35 cellular contexts compared by ENCODE assay signal in genomic region chr6:143079325-143079640, GRCh38.
"Had no signal": no experiment of that assay in that cellular context is flagged by ENCODE, and none has a peak within 500 bp of the region (broad histone marks: within the 10 kb centered on the region; RNA-seq: fewer than 3 reads in every experiment).

No MANE protein-coding gene starts in this region.

- H3K27ac ChIP-seq: ascending aorta, breast epithelium, cardiac muscle cell, colonic mucosa, epithelial cell of prostate, esophagus squamous epithelium, gastroesophageal sphincter, WERI-Rb-1 had no signal

- H3K9me3 ChIP-seq: colonic mucosa had no signal

- H3K4me3 ChIP-seq: ascending aorta, breast epithelium, cardiac muscle cell, colonic mucosa, esophagus squamous epithelium, gastroesophageal sphincter had no signal

- H3K27ac Mint-ChIP-seq: activated CD4-positive, alpha-beta memory T cell treated with anti-CD3 and anti-CD28 coated beads for 36 hours; activated CD4-positive, alpha-beta T cell treated with anti-CD3 and anti-CD28 coated beads for 36 hours; activated CD4-positive, alpha-beta T cell treated with anti-CD3 and anti-CD28 coated beads, Interleukin-2, amount 10 ng/mL, durations not matched to agents 24 days and 14 days; activated CD8-positive, alpha-beta memory T cell treated with anti-CD3 and anti-CD28 coated beads, Interleukin-2, amount 10 ng/mL, durations not matched to agents 7 days and 5 days; activated CD8-positive, alpha-beta T cell treated with anti-CD3 and anti-CD28 coated beads, Interleukin-2, amount 10 ng/mL, durations not matched to agents 7 days and 5 days; activated naive CD4-positive, alpha-beta T cell treated with anti-CD3 and anti-CD28 coated beads, Interleukin-2, amount 10 ng/mL, durations not matched to agents 7 days and 5 days; activated naive CD4-positive, alpha-beta T cell treated with anti-CD3 and anti-CD28 coated beads, Interleukin-2, amount 50 U/mL, for 72 hours; activated naive CD8-positive, alpha-beta T cell treated with anti-CD3 and anti-CD28 coated beads, Interleukin-2, amount 10 ng/mL, durations not matched to agents 7 days and 5 days; activated T-cell treated with anti-CD3 and anti-CD28 coated beads, Interleukin-2, amount 50 U/mL, for 72 hours; brain; T-helper 17 cell; T-helper 2 cell treated with Interferon-gamma antibody and Interleukin-4, amounts not matched to agents 5 μg/mL and 100 μg/mL, for 36 hours had no signal

- ATAC-seq: activated CD4-positive, alpha-beta T cell treated with anti-CD3 and anti-CD28 coated beads for 36 hours; activated CD8-positive, alpha-beta memory T cell treated with anti-CD3 and anti-CD28 coated beads, Interleukin-2, amount 10 ng/mL, durations not matched to agents 7 days and 5 days; activated CD8-positive, alpha-beta T cell treated with anti-CD3 and anti-CD28 coated beads, Interleukin-2, amount 10 ng/mL, durations not matched to agents 7 days and 5 days; activated T-cell treated with anti-CD3 and anti-CD28 coated beads, Interleukin-2, amount 50 U/mL, for 72 hours; gastroesophageal sphincter; T-helper 17 cell had no signal

- H3K27me3 ChIP-seq: ascending aorta, breast epithelium, cardiac muscle cell, colonic mucosa, esophagus squamous epithelium, gastroesophageal sphincter had no signal

- H3K4me3 Mint-ChIP-seq: activated CD4-positive, alpha-beta memory T cell treated with anti-CD3 and anti-CD28 coated beads for 36 hours; activated CD4-positive, alpha-beta T cell treated with anti-CD3 and anti-CD28 coated beads for 36 hours; activated CD4-positive, alpha-beta T cell treated with anti-CD3 and anti-CD28 coated beads, Interleukin-2, amount 10 ng/mL, durations not matched to agents 24 days and 14 days; activated CD8-positive, alpha-beta memory T cell treated with anti-CD3 and anti-CD28 coated beads, Interleukin-2, amount 10 ng/mL, durations not matched to agents 7 days and 5 days; activated CD8-positive, alpha-beta T cell treated with anti-CD3 and anti-CD28 coated beads, Interleukin-2, amount 10 ng/mL, durations not matched to agents 7 days and 5 days; activated naive CD4-positive, alpha-beta T cell treated with anti-CD3 and anti-CD28 coated beads, Interleukin-2, amount 10 ng/mL, durations not matched to agents 7 days and 5 days; activated naive CD8-positive, alpha-beta T cell treated with anti-CD3 and anti-CD28 coated beads, Interleukin-2, amount 10 ng/mL, durations not matched to agents 7 days and 5 days; activated T-cell treated with anti-CD3 and anti-CD28 coated beads, Interleukin-2, amount 50 U/mL, for 72 hours; brain; T-helper 17 cell; T-helper 2 cell treated with Interferon-gamma antibody and Interleukin-4, amounts not matched to agents 5 μg/mL and 100 μg/mL, for 36 hours had no signal

- H3K36me3 ChIP-seq: breast epithelium, cardiac muscle cell, colonic mucosa, esophagus squamous epithelium, gastroesophageal sphincter, WERI-Rb-1 had no signal

- H3K4me1 Mint-ChIP-seq: activated CD4-positive, alpha-beta T cell treated with anti-CD3 and anti-CD28 coated beads, Interleukin-2, amount 10 ng/mL, durations not matched to agents 24 days and 14 days; activated naive CD4-positive, alpha-beta T cell treated with anti-CD3 and anti-CD28 coated beads, Interleukin-2, amount 10 ng/mL, durations not matched to agents 7 days and 5 days; brain; T-helper 17 cell had no signal

- H3K36me3 Mint-ChIP-seq: activated naive CD4-positive, alpha-beta T cell treated with anti-CD3 and anti-CD28 coated beads, Interleukin-2, amount 10 ng/mL, durations not matched to agents 7 days and 5 days had no signal

- FAIRE-seq: endometrium, endothelial cell of umbilical vein had no signal

- H3K4me1 ChIP-seq: ascending aorta, breast epithelium, colonic mucosa, esophagus squamous epithelium, gastroesophageal sphincter had no signal

- H3K27me3 Mint-ChIP-seq: activated CD4-positive, alpha-beta memory T cell treated with anti-CD3 and anti-CD28 coated beads for 36 hours; activated CD4-positive, alpha-beta T cell treated with anti-CD3 and anti-CD28 coated beads for 36 hours; activated CD4-positive, alpha-beta T cell treated with anti-CD3 and anti-CD28 coated beads, Interleukin-2, amount 10 ng/mL, durations not matched to agents 24 days and 14 days; activated CD8-positive, alpha-beta memory T cell treated with anti-CD3 and anti-CD28 coated beads, Interleukin-2, amount 10 ng/mL, durations not matched to agents 7 days and 5 days; activated naive CD4-positive, alpha-beta T cell treated with anti-CD3 and anti-CD28 coated beads, Interleukin-2, amount 10 ng/mL, durations not matched to agents 7 days and 5 days; activated naive CD8-positive, alpha-beta T cell treated with anti-CD3 and anti-CD28 coated beads, Interleukin-2, amount 10 ng/mL, durations not matched to agents 7 days and 5 days; brain; T-helper 17 cell had no signal

- DNase-seq: activated CD4-positive, alpha-beta memory T cell treated with anti-CD3 and anti-CD28 coated beads for 36 hours; activated CD4-positive, alpha-beta T cell treated with anti-CD3 and anti-CD28 coated beads for 36 hours; activated CD4-positive, alpha-beta T cell treated with anti-CD3 and anti-CD28 coated beads, Interleukin-2, amount 10 ng/mL, durations not matched to agents 24 days and 14 days; activated CD4-positive, CD25-positive, alpha-beta regulatory T cell; activated CD4-positive, CD25-positive, alpha-beta regulatory T cell treated with anti-CD3 and anti-CD28 coated beads, Interleukin-2, amount 50 U/mL, for 72 hours; activated CD8-positive, alpha-beta memory T cell treated with anti-CD3 and anti-CD28 coated beads, Interleukin-2, amount 10 ng/mL, durations not matched to agents 7 days and 5 days; activated CD8-positive, alpha-beta memory T cell treated with anti-CD3 and anti-CD28 coated beads, Interleukin-2, amount 50 U/mL, for 4 hours; activated CD8-positive, alpha-beta T cell treated with anti-CD3 and anti-CD28 coated beads, Interleukin-2, amount 10 ng/mL, durations not matched to agents 7 days and 5 days; activated gamma-delta T cell; activated naive CD4-positive, alpha-beta T cell; activated naive CD4-positive, alpha-beta T cell treated with anti-CD3 and anti-CD28 coated beads, Interleukin-2, amount 10 ng/mL, durations not matched to agents 7 days and 5 days; activated naive CD8-positive, alpha-beta T cell treated with anti-CD3 and anti-CD28 coated beads, Interleukin-2, amount 10 ng/mL, durations not matched to agents 7 days and 5 days; activated T-cell treated with anti-CD3 and anti-CD28 coated beads, Interleukin-2, amount 50 U/mL, for 1 hour; activated T-cell treated with anti-CD3 and anti-CD28 coated beads, Interleukin-2, amount 50 U/mL, for 72 hours; central memory CD4-positive, alpha-beta T cell; cerebellar nuclear complex; colonic mucosa; effector CD8-positive, alpha-beta T cell; esophagus squamous epithelium; foreskin melanocyte; SW 1271; T-helper 1 cell; T-helper 17 cell; T1000; WERI-Rb-1 had no signal
